15 cellular contexts compared by ENCODE assay signal in genomic region chr7:122304996-122305421, GRCh38. TPM values are rescaled to one million over a fixed set of nuclear protein-coding genes. Genes with fewer than 3 reads are reported as not detected.
DNase-seq lines count a peak whose midpoint lies in the region; ATAC-seq and TF ChIP-seq lines count a peak whose summit lies in the region.
"Had no signal": no experiment of that assay in that cellular context is flagged by ENCODE, and none has a peak within 500 bp of the region (broad histone marks: within the 10 kb centered on the region; RNA-seq: fewer than 3 reads in every experiment).

No MANE protein-coding gene starts in this region.

- DNase-seq in Panc1 (ENCODE audit: low read depth, low spot score) (no peak), iPS DF 6.9 (ENCODE audit: low read depth, low spot score) (no peak), psoas muscle (no peak), D341Med (ENCODE audit: low spot score) (no peak), GF-D8 (lab: John Stamatoyannopoulos, UW) (no peak), kidney tubule cell (ENCODE audit: low spot score) (no peak)
- no peak for DNase-seq in activated CD4-positive, alpha-beta memory T cell treated with anti-CD3 and anti-CD28 coated beads for 36 hours
- DNase-seq: activated CD8-positive, alpha-beta memory T cell treated with anti-CD3 and anti-CD28 coated beads, Interleukin-2, amount 10 ng/mL, durations not matched to agents 7 days and 5 days; DMS 273 treated with DMSO at 0.1 percent for 48 hours; HCEC 1CT; SK-N-SH had no signal

- H3K4me3 ChIP-seq in Panc1 (ENCODE audit: low read depth in 2 of 2, low read length in 2 of 2) (peak overlapping the region; percentile 20 to 35; a peak in 3 of 4 replicates), iPS DF 6.9 (ENCODE audit: low read length) (peak overlapping the region; percentile 36; the same call in 1 of the 2 replicates), psoas muscle (peak overlapping the region; percentile 60)

- intact Hi-C loops in Panc1 (cut with micrococcal nuclease; ENCODE audit: unreplicated experiment) (no loop called here), psoas muscle (cut with DNase I) (no loop called here)
- intact Hi-C loops in activated CD4-positive, alpha-beta memory T cell treated with anti-CD3 and anti-CD28 coated beads for 36 hours (cut with micrococcal nuclease): no loop called here

- no CpG with 5 or more reads among the region's 24 CpGs for WGBS in iPS DF 6.9 (ENCODE audit: insufficient coverage, insufficient read length)
- 0 to 3% (median 2%) methylated on average over 23 to 24 of the region's 24 CpGs for WGBS in psoas muscle, 3 donors

- H3K4me1 ChIP-seq in ES-I3 (ENCODE audit: insufficient read depth, low read length) (peaks cover 11% of the 10 kb centered on the region), Panc1 (ENCODE audit: control insufficient read depth, insufficient read depth, low read length) (peaks cover 5% of the 10 kb centered on the region), iPS DF 6.9 (ENCODE audit: control insufficient read depth, insufficient read depth, low read length) (peaks cover 6% of the 10 kb centered on the region; the same call in 1 of the 2 replicates), psoas muscle (peaks cover 19% of the 10 kb centered on the region)

- no peak overlapping the region for H3K4me3 Mint-ChIP-seq in activated CD4-positive, alpha-beta memory T cell treated with anti-CD3 and anti-CD28 coated beads for 36 hours
- H3K4me3 Mint-ChIP-seq: activated CD8-positive, alpha-beta memory T cell treated with anti-CD3 and anti-CD28 coated beads, Interleukin-2, amount 10 ng/mL, durations not matched to agents 7 days and 5 days; stimulated activated effector memory CD8-positive, alpha-beta T cell treated with anti-CD3 and anti-CD28 coated beads, Interleukin-12 subunit alpha, Interleukin-12 subunit beta, amount 100 ng/mL, for 72 hours had no signal

- peak overlapping the region; percentile 45; the same call in 1 of the 2 replicates for H3K9ac ChIP-seq in ES-I3 (ENCODE audit: low read depth, low read length)
- H3K9ac ChIP-seq: SK-N-SH had no signal

- ATAC-seq in Panc1 (no peak), psoas muscle (peak; percentile 30 to 70 (median 52))
- ATAC-seq: activated CD8-positive, alpha-beta memory T cell treated with anti-CD3 and anti-CD28 coated beads, Interleukin-2, amount 10 ng/mL, durations not matched to agents 7 days and 5 days; stimulated activated effector memory CD8-positive, alpha-beta T cell treated with anti-CD3 and anti-CD28 coated beads, Interleukin-12 subunit alpha, Interleukin-12 subunit beta, amount 100 ng/mL, for 72 hours had no signal

- H3K9me3 Mint-ChIP-seq in activated CD4-positive, alpha-beta memory T cell treated with anti-CD3 and anti-CD28 coated beads for 36 hours: no peaks in the 10 kb centered on the region

- BruUV-seq in Panc1 (replicated peaks; lab: Mats Ljungman, UMichigan): no TSS peak

- CTCF ChIA-PET in Panc1 (lab: Charles Lee): no interaction called here
- CTCF ChIA-PET in activated CD4-positive, alpha-beta memory T cell treated with anti-CD3 and anti-CD28 coated beads for 36 hours (lab: Charles Lee): no interaction called here

- H3K9me3 ChIP-seq in ES-I3 (ENCODE audit: control insufficient read depth, insufficient read depth, low read length): no peaks in the 10 kb centered on the region
- H3K9me3 ChIP-seq in Panc1 (ENCODE audit: control insufficient read depth, insufficient read depth, low read depth, low read length): no peaks in the 10 kb centered on the region
- H3K9me3 ChIP-seq in iPS DF 6.9 (ENCODE audit: control insufficient read depth, insufficient read depth, low read length): no peaks in the 10 kb centered on the region
- H3K9me3 ChIP-seq in psoas muscle: no peaks in the 10 kb centered on the region
- H3K9me3 ChIP-seq: SK-N-SH had no signal

- H3K27ac Mint-ChIP-seq in activated CD4-positive, alpha-beta memory T cell treated with anti-CD3 and anti-CD28 coated beads for 36 hours: no peak overlapping the region
- H3K27ac Mint-ChIP-seq: stimulated activated effector memory CD8-positive, alpha-beta T cell treated with anti-CD3 and anti-CD28 coated beads, Interleukin-12 subunit alpha, Interleukin-12 subunit beta, amount 100 ng/mL, for 72 hours had no signal

- H3K27me3 ChIP-seq in Panc1 (ENCODE audit: control insufficient read depth, insufficient read depth, low read length) (peaks cover 59% of the 10 kb centered on the region), iPS DF 6.9 (ENCODE audit: control insufficient read depth, insufficient read depth, low read length) (peaks cover 53% of the 10 kb centered on the region), psoas muscle (ENCODE audit: insufficient read depth in 3 of 3, low read length in 2 of 3) (peaks cover 0 to 98% (median 47%) of the 10 kb centered on the region in 3 donors)

- no peaks in the 10 kb centered on the region for H3K4me1 Mint-ChIP-seq in activated CD4-positive, alpha-beta memory T cell treated with anti-CD3 and anti-CD28 coated beads for 36 hours (ENCODE audit: low read depth)
- H3K4me1 Mint-ChIP-seq: stimulated activated effector memory CD8-positive, alpha-beta T cell treated with anti-CD3 and anti-CD28 coated beads, Interleukin-12 subunit alpha, Interleukin-12 subunit beta, amount 100 ng/mL, for 72 hours had no signal

- H3K36me3 Mint-ChIP-seq in activated CD4-positive, alpha-beta memory T cell treated with anti-CD3 and anti-CD28 coated beads for 36 hours: no peaks in the 10 kb centered on the region

- H3K36me3 ChIP-seq in ES-I3 (ENCODE audit: insufficient read depth, low read length) (no peaks in the 10 kb centered on the region), Panc1 (ENCODE audit: control insufficient read depth, insufficient read depth, low read length) (peaks cover 4% of the 10 kb centered on the region; the same call in 1 of the 2 replicates), iPS DF 6.9 (ENCODE audit: control insufficient read depth, insufficient read depth, low read length) (no peaks in the 10 kb centered on the region), psoas muscle (ENCODE audit: insufficient read depth in 1 of 2, low read depth in 1 of 2) (no peaks in the 10 kb centered on the region)
- H3K36me3 ChIP-seq: spleen had no signal

- H3K27ac ChIP-seq in Panc1 (ENCODE audit: low read length): no peak overlapping the region
- H3K27ac ChIP-seq in iPS DF 6.9 (ENCODE audit: low read length): no peak overlapping the region
- H3K27ac ChIP-seq in psoas muscle: no peak overlapping the region
- H3K27ac ChIP-seq: spleen had no signal

- H3K27me3 Mint-ChIP-seq in activated CD4-positive, alpha-beta memory T cell treated with anti-CD3 and anti-CD28 coated beads for 36 hours: peaks cover 67% of the 10 kb centered on the region

- POLR2A ChIA-PET in Panc1 (lab: Charles Lee): no interaction called here
- POLR2A ChIA-PET in activated CD4-positive, alpha-beta memory T cell treated with anti-CD3 and anti-CD28 coated beads for 36 hours (lab: Charles Lee): no interaction called here

- no peak for TF ChIP-seq CTCF in Panc1 (IDR thresholded peaks at IDR 0.05)
- no peak for TF ChIP-seq CTCF in psoas muscle (IDR thresholded peaks at IDR 0.05)

- in situ Hi-C loops in Panc1 (cut with HindIII; ENCODE audit: low pct_unique_long_range_greater_than_20kb, low sequenced_read_pairs): no loop called here

RNA-seq across cellular contexts. Expression of gene FEZF1, which starts 0.5 kb away (rescaled TPM):
- total RNA-seq in Panc1 (2021; ENCODE audit: unreplicated experiment) (not detected), psoas muscle (under 1 TPM in 1 of 4 donors, not detected in 3; 0.19 TPM)
- polyA plus RNA-seq in Panc1 (2012; ENCODE audit: insufficient read length): not detected
- not detected for polyA plus RNA-seq in psoas muscle
- total RNA-seq in activated CD4-positive, alpha-beta memory T cell treated with anti-CD3 and anti-CD28 coated beads for 36 hours: not detected
- total RNA-seq: activated CD8-positive, alpha-beta memory T cell treated with anti-CD3 and anti-CD28 coated beads, Interleukin-2, amount 10 ng/mL, durations not matched to agents 7 days and 5 days; cerebellum; spleen had no signal
- polyA plus RNA-seq: SK-N-SH had no signal
